Comparison of ENCODE assay signal across 21 cellular contexts in genomic region chr21:39332175-39332574, GRCh38. TPM values are rescaled to one million over a fixed set of nuclear protein-coding genes. Genes with fewer than 3 reads are reported as not detected.
DNase-seq lines count a peak whose midpoint lies in the region; ATAC-seq and TF ChIP-seq lines count a peak whose summit lies in the region.
"Had no signal": no experiment of that assay in that cellular context is flagged by ENCODE, and none has a peak within 500 bp of the region (broad histone marks: within the 10 kb centered on the region; RNA-seq: fewer than 3 reads in every experiment).

No MANE protein-coding gene starts in this region.

- H3K9me3 ChIP-seq in BE2C (no peaks in the 10 kb centered on the region), HEK293 (ENCODE audit: control insufficient read depth, insufficient read depth, low read depth, low read length) (no peaks in the 10 kb centered on the region), SJCRH30 (replicated peaks) (no peaks in the 10 kb centered on the region), adrenal gland (replicated peaks in 1 of 3) (no peaks in the 10 kb centered on the region)
- H3K9me3 ChIP-seq: gastrocnemius medialis had no signal

- no peak for TF ChIP-seq POLR2A in adrenal gland (IDR thresholded peaks at IDR 0.05)

- H3K36me3 ChIP-seq in BE2C (no peaks in the 10 kb centered on the region), HEK293 (ENCODE audit: control insufficient read depth in 2 of 2, insufficient read depth in 1 of 2, low read length in 2 of 2) (no peaks in the 10 kb centered on the region), SJCRH30 (no peaks in the 10 kb centered on the region), adrenal gland (replicated peaks in 1 of 2) (no peaks in the 10 kb centered on the region)
- H3K36me3 ChIP-seq: gastrocnemius medialis had no signal

- no peak overlapping the region for H3K27ac ChIP-seq in HEK293 (ENCODE audit: extremely low read depth, low read depth, low read length)
- peak overlapping the region; percentile 16; the same call in 1 of the 2 replicates for H3K27ac ChIP-seq in SJCRH30
- no peak overlapping the region for H3K27ac ChIP-seq in adrenal gland
- H3K27ac ChIP-seq: gastrocnemius medialis, PC-9 had no signal

- TF ChIP-seq CTCF in BE2C (IDR thresholded peaks at IDR 0.05; ENCODE audit: low read depth, low read length), result no peak
- no peak for TF ChIP-seq CTCF in HEK293 (tag by site-specific recombination; IDR thresholded peaks at IDR 0.05)
- TF ChIP-seq CTCF in adrenal gland (IDR thresholded peaks at IDR 0.05), result no peak

- H3K4me3 ChIP-seq in BE2C (ENCODE audit: low read depth, low read length), result no peak overlapping the region; the same call in 1 of the 2 replicates
- H3K4me3 ChIP-seq in HEK293 (ENCODE audit: low read depth, low read length), result no peak overlapping the region
- 0 out of 2 replicates have a peak overlapping the region, but pooled peaks have one; percentile 4 for H3K4me3 ChIP-seq in SJCRH30
- H3K4me3 ChIP-seq in adrenal gland, result no peak overlapping the region
- H3K4me3 ChIP-seq: gastrocnemius medialis, PC-9, smooth muscle cell had no signal

- WGBS in adrenal gland, 4 donors, result 34 to 39% (median 38%) methylated on average over 8 of the region's 8 CpGs

- CTCF ChIA-PET in HEK293 (lab: Yijun Ruan, JAX), result no interaction called here

- peak; percentile 37 for DNase-seq in BE2C
- DNase-seq in SJCRH30, result peak; percentile 58 to 67
- no peak for DNase-seq in left colon
- DNase-seq in T-helper 1 cell, result no peak
- no peak for DNase-seq in adrenal gland
- DNase-seq: activated CD8-positive, alpha-beta memory T cell treated with anti-CD3 and anti-CD28 coated beads, Interleukin-2, amount 50 U/mL, for 48 hours; activated CD8-positive, alpha-beta T cell treated with anti-CD3 and anti-CD28 coated beads for 36 hours; AML-193; CD4-positive, alpha-beta T cell; gastrocnemius medialis; GOT3; mammary epithelial cell; NCI-H1436 treated with DMSO at 0.1 percent for 48 hours; NCI-H510A; NK-92 treated with Interleukin-12 subunit alpha and Interleukin-12 subunit beta, amount 100 ng/mL, for 24 hours; PC-9; retina; stimulated activated naive CD8-positive, alpha-beta T cell treated with anti-CD3 and anti-CD28 coated beads, Interleukin-15, Interleukin-2, amounts not matched to agents 100 U/mL and 50 U/mL, for 24 hours had no signal

- POLR2A ChIA-PET in HEK293 (lab: Yijun Ruan, JAX), result interaction anchor here (1.0 to 4.2 kb wide), 2 partner anchors 16 to 19 kb away, joined by 3 to 17 read pairs; partner anchors contain the start of gene BRWD1

- H3K4me1 ChIP-seq in BE2C (no peaks in the 10 kb centered on the region), HEK293 (ENCODE audit: control insufficient read depth, insufficient read depth, low read length) (peaks cover 5% of the 10 kb centered on the region; the same call in 1 of the 2 replicates), SJCRH30 (peaks cover 9% of the 10 kb centered on the region), adrenal gland (replicated peaks in 1 of 2) (peaks cover 0 to 7% of the 10 kb centered on the region in 2 donors)
- H3K4me1 ChIP-seq: gastrocnemius medialis had no signal

- peak; percentile 90 for ATAC-seq in left colon
- no peak for ATAC-seq in GM19463 (IDR thresholded peaks at IDR 0.05; ENCODE audit: unreplicated experiment)
- ATAC-seq: activated CD8-positive, alpha-beta T cell treated with anti-CD3 and anti-CD28 coated beads for 36 hours; gastrocnemius medialis; stimulated activated naive CD8-positive, alpha-beta T cell treated with anti-CD3 and anti-CD28 coated beads, Interleukin-15, Interleukin-2, amounts not matched to agents 100 U/mL and 50 U/mL, for 24 hours had no signal

- H3K27me3 ChIP-seq in BE2C, result no peaks in the 10 kb centered on the region
- no peaks in the 10 kb centered on the region for H3K27me3 ChIP-seq in SJCRH30
- H3K27me3 ChIP-seq in adrenal gland, result no peaks in the 10 kb centered on the region
- H3K27me3 ChIP-seq: gastrocnemius medialis had no signal

- intact Hi-C loops in left colon (cut with DNase I, micrococcal nuclease), result no loop called here
- intact Hi-C loops in adrenal gland (cut with DNase I), result no loop called here

TF ChIP-seq in HEK293, 187 proteins besides CTCF, POLR2A, EP300 and RAD21:
- TF ChIP-seq PRDM1 (tag by site-specific recombination; IDR thresholded peaks at IDR 0.05), result peak; percentile 51; the same call in 1 of the 2 replicates
- no peak for TF ChIP-seq ZSCAN30 (tag by site-specific recombination; IDR thresholded peaks at IDR 0.05)
- TF ChIP-seq WT1 (tag by site-specific recombination; IDR thresholded peaks at IDR 0.05), result no peak
- TF ChIP-seq ZIC2 (tag by site-specific recombination; IDR thresholded peaks at IDR 0.05), result peak; percentile 36
- TF ChIP-seq ZNF23 (tag by site-specific recombination; IDR thresholded peaks at IDR 0.05; ENCODE audit: borderline replicate concordance), result no peak
- no peak for TF ChIP-seq ZNF292 (tag by site-specific recombination; IDR thresholded peaks at IDR 0.05; ENCODE audit: borderline replicate concordance, low read depth)
- no peak for TF ChIP-seq ZSCAN16 (tag by site-specific recombination; IDR thresholded peaks at IDR 0.05)
- TF ChIP-seq ZFP41 (tag by site-specific recombination; IDR thresholded peaks at IDR 0.05; ENCODE audit: borderline replicate concordance), result no peak
- TF ChIP-seq ZNF10 (tag by site-specific recombination; IDR thresholded peaks at IDR 0.05), result peak; percentile 49; the same call in 1 of the 2 replicates
- TF ChIP-seq ZNF792 (tag by site-specific recombination; IDR thresholded peaks at IDR 0.05), result no peak
- no peak for TF ChIP-seq HOXA7 (CRISPR knock-in tag; IDR thresholded peaks at IDR 0.05; ENCODE audit: borderline replicate concordance)

RNA-seq across cellular contexts. Expression of gene HMGN1, which starts 16.7 kb away (rescaled TPM):
- polyA plus RNA-seq in BE2C (2012; ENCODE audit: insufficient read depth, insufficient read length, low read depth), result 281 TPM
- 448 and 469 TPM in 2 replicates for total RNA-seq in SJCRH30 (2014; rRNA removed; shearing (Covaris generic))
- total RNA-seq in left colon, result 100 to 1,000 TPM; 162 to 193 TPM
- total RNA-seq in adrenal gland, result 100 to 1,000 TPM in 5 of 8 donors, 10 to 100 TPM in 3; 86.5 to 175 (median 130) TPM
- 100 to 1,000 TPM in 1 of 3 donors, 10 to 100 TPM in 2; 95.8 to 242 (median 96.5) TPM for polyA plus RNA-seq in adrenal gland

RNA-seq across cellular contexts. Expression of gene BRWD1, which starts 18.7 kb away (rescaled TPM):
- polyA plus RNA-seq in BE2C (2012; ENCODE audit: insufficient read depth, insufficient read length, low read depth), result 15.8 TPM
- 45.5 and 49.8 TPM in 2 replicates for total RNA-seq in SJCRH30 (2014; rRNA removed; shearing (Covaris generic))
- total RNA-seq in left colon (10 to 100 TPM; 45.8 to 51.5 TPM), adrenal gland (10 to 100 TPM; 28.9 to 81.1 (median 40.2) TPM)
- 10 to 100 TPM; 11.1 to 32.7 (median 16.2) TPM for polyA plus RNA-seq in adrenal gland

Comparison
In these comparisons a context has a peak if more than half of its experiments do, and no peak if none do; other contexts are left out.
1. DNase-seq: peak in BE2C (single experiment) and SJCRH30 (2 of 2); none in left colon (0 of 2), T-helper 1 cell (0 of 5) and adrenal gland (0 of 7).